ENCODE assay signal across 10 cellular contexts in genomic region chr2:63790913-63791312, GRCh38. TPM values are rescaled to one million over a fixed set of nuclear protein-coding genes. Genes with fewer than 3 reads are reported as not detected.
DNase-seq lines count a peak whose midpoint lies in the region; ATAC-seq, FAIRE-seq and TF ChIP-seq lines count a peak whose summit lies in the region.
"Had no signal": no experiment of that assay in that cellular context is flagged by ENCODE, and none has a peak within 500 bp of the region (broad histone marks: within the 10 kb centered on the region; RNA-seq: fewer than 3 reads in every experiment).

No MANE protein-coding gene starts in this region.

- no peak overlapping the region for H3K27ac ChIP-seq in right cardiac atrium (ENCODE audit: low read length)
- peak overlapping the region; percentile 20 for H3K27ac ChIP-seq in skeletal muscle tissue (ENCODE audit: low read depth, low read length)
- H3K27ac ChIP-seq: neural progenitor cell had no signal

- H3K27me3 ChIP-seq in right cardiac atrium (ENCODE audit: control insufficient read depth, insufficient read depth) = no peaks in the 10 kb centered on the region
- H3K27me3 ChIP-seq in skeletal muscle tissue (ENCODE audit: control insufficient read depth in 3 of 3, insufficient read depth in 3 of 3, low read length in 3 of 3) = no peaks in the 10 kb centered on the region
- H3K27me3 ChIP-seq in BE2C = no peaks in the 10 kb centered on the region
- H3K27me3 ChIP-seq: neural progenitor cell had no signal

- ATAC-seq in right cardiac atrium = peak; percentile 50 to 87
- no peak for ATAC-seq in activated T-cell treated with anti-CD3 and anti-CD28 coated beads, Interleukin-2, amount 50 U/mL, for 72 hours (replicated peaks in 1 of 2)

- H3K9me3 ChIP-seq in right cardiac atrium (ENCODE audit: control insufficient read depth, low read length) (no peaks in the 10 kb centered on the region), skeletal muscle tissue (ENCODE audit: control insufficient read depth in 3 of 3, low read length in 3 of 3) (no peaks in the 10 kb centered on the region), BE2C (no peaks in the 10 kb centered on the region)

- intact Hi-C loops in right cardiac atrium (cut with DNase I) = no loop called here

- DNase-seq in H54 (ENCODE audit: insufficient read length, low spot score) (peak; percentile 10), T1000 (lab: John Stamatoyannopoulos, UW) (peak; percentile 21), right cardiac atrium (no peak), BE2C (no peak), activated T-cell treated with anti-CD3 and anti-CD28 coated beads for 4 hours (no peak)
- DNase-seq in activated T-cell treated with anti-CD3 and anti-CD28 coated beads, Interleukin-2, amount 50 U/mL, for 72 hours = no peak
- DNase-seq in activated naive CD4-positive, alpha-beta T cell (lab: John Stamatoyannopoulos, UW) = no peak

- peak; percentile 86 for FAIRE-seq in H54 (lab: Jason Lieb, UNC)

- H3K9me3 Mint-ChIP-seq in activated T-cell treated with anti-CD3 and anti-CD28 coated beads, Interleukin-2, amount 50 U/mL, for 72 hours = peaks cover 2 to 5% of the 10 kb centered on the region in 2 donors
- H3K9me3 Mint-ChIP-seq: brain, neural progenitor cell had no signal

- H3K4me3 Mint-ChIP-seq in activated T-cell treated with anti-CD3 and anti-CD28 coated beads, Interleukin-2, amount 50 U/mL, for 72 hours = no peak overlapping the region
- H3K4me3 Mint-ChIP-seq: brain, neural progenitor cell had no signal

- no peaks in the 10 kb centered on the region for H3K36me3 ChIP-seq in skeletal muscle tissue (ENCODE audit: control insufficient read depth in 3 of 3, insufficient read depth in 3 of 3, low read length in 3 of 3)
- H3K36me3 ChIP-seq in BE2C = no peaks in the 10 kb centered on the region
- H3K36me3 ChIP-seq: neural progenitor cell had no signal

- no peak for TF ChIP-seq CTCF in BE2C (IDR thresholded peaks at IDR 0.05; ENCODE audit: low read depth, low read length)

- H3K4me1 Mint-ChIP-seq in activated T-cell treated with anti-CD3 and anti-CD28 coated beads, Interleukin-2, amount 50 U/mL, for 72 hours (ENCODE audit: low read depth) = peaks cover 15% of the 10 kb centered on the region
- H3K4me1 Mint-ChIP-seq: brain, neural progenitor cell had no signal

- H3K27ac Mint-ChIP-seq in activated T-cell treated with anti-CD3 and anti-CD28 coated beads, Interleukin-2, amount 50 U/mL, for 72 hours = no peak overlapping the region
- H3K27ac Mint-ChIP-seq: neural progenitor cell had no signal

- no peaks in the 10 kb centered on the region for H3K27me3 Mint-ChIP-seq in activated T-cell treated with anti-CD3 and anti-CD28 coated beads, Interleukin-2, amount 50 U/mL, for 72 hours (ENCODE audit: low read depth)
- H3K27me3 Mint-ChIP-seq: brain had no signal

- H3K4me3 ChIP-seq in right cardiac atrium (ENCODE audit: low read length) (no peak overlapping the region), skeletal muscle tissue (ENCODE audit: low read length in 3 of 3) (no peak overlapping the region), BE2C (ENCODE audit: low read depth, low read length) (no peak overlapping the region)
- H3K4me3 ChIP-seq: neural progenitor cell had no signal

- WGBS in right cardiac atrium = 40% methylated on average over 2 of the region's 2 CpGs

- no peak overlapping the region for H3K9ac ChIP-seq in skeletal muscle tissue (ENCODE audit: low read depth in 1 of 3, low read length in 3 of 3)
- H3K9ac ChIP-seq: neural progenitor cell had no signal

- no peak for TF ChIP-seq POLR2A in H54 (IDR thresholded peaks at IDR 0.05; ENCODE audit: low read depth, low read length)

- H3K4me1 ChIP-seq in right cardiac atrium (ENCODE audit: control insufficient read depth, insufficient read depth, low read length) (peaks cover 2% of the 10 kb centered on the region), skeletal muscle tissue (ENCODE audit: control insufficient read depth in 3 of 3, insufficient read depth in 3 of 3, low read length in 3 of 3) (peaks cover 2 to 14% (median 6%) of the 10 kb centered on the region in 3 donors), BE2C (no peaks in the 10 kb centered on the region)
- H3K4me1 ChIP-seq: neural progenitor cell had no signal

- H3K36me3 Mint-ChIP-seq in activated T-cell treated with anti-CD3 and anti-CD28 coated beads, Interleukin-2, amount 50 U/mL, for 72 hours (ENCODE audit: insufficient read depth in 2 of 2) = peaks cover 0 to 4% of the 10 kb centered on the region in 2 donors
- H3K36me3 Mint-ChIP-seq: brain, neural progenitor cell had no signal

RNA-seq across cellular contexts. Expression of gene UGP2, which starts 50.8 kb away (rescaled TPM):
- total RNA-seq in right cardiac atrium (100 to 1,000 TPM; 225 to 276 (median 273) TPM), skeletal muscle tissue (270 TPM)
- polyA plus RNA-seq in right cardiac atrium = 210 TPM
- 10 to 100 TPM; 89.7 to 93.2 TPM for total RNA-seq in activated T-cell treated with anti-CD3 and anti-CD28 coated beads, Interleukin-2, amount 50 U/mL, for 72 hours
- 13.0 TPM for polyA plus RNA-seq in BE2C (2012; ENCODE audit: insufficient read depth, insufficient read length, low read depth)

Comparison
In these comparisons a context has a peak if more than half of its experiments do, and no peak if none do; other contexts are left out.
1. DNase-seq: peak in H54 (single experiment) and T1000 (single experiment); none in right cardiac atrium (0 of 3), activated T-cell treated with anti-CD3 and anti-CD28 coated beads, Interleukin-2, amount 50 U/mL, for 72 hours (0 of 2), BE2C (single experiment), activated T-cell treated with anti-CD3 and anti-CD28 coated beads for 4 hours (single experiment) and activated naive CD4-positive, alpha-beta T cell (0 of 4).
2. ATAC-seq: peak in right cardiac atrium (2 of 2); none in activated T-cell treated with anti-CD3 and anti-CD28 coated beads, Interleukin-2, amount 50 U/mL, for 72 hours (0 of 2).